ENCODE assay signal across 19 cellular contexts in the genomic region with DNA sequence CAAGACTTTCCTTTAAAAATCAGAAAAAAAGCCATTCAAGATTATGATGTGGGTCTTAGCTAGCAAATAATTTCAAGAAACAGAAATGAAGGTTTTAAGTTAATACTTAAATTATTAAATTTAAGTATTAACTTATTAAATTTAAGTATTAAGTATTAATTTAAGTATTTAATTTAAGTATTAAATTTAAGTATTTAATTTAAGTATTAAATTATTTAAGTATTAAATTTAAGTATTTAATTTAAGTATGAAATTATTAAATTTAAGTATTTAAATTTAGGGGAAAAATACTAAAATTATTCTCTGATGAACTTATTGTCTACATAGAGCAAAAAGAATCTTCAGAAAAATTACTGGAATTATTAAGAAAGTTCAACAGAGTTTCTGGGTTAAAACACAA.
DNase-seq lines count a peak whose midpoint lies in the region; ATAC-seq, FAIRE-seq and TF ChIP-seq lines count a peak whose summit lies in the region.
"Had no signal": no experiment of that assay in that cellular context is flagged by ENCODE, and none has a peak within 500 bp of the region (broad histone marks: within the 10 kb centered on the region; RNA-seq: fewer than 3 reads in every experiment).

No MANE protein-coding gene starts in this region.

- FAIRE-seq in RCC 7860 (lab: Jason Lieb, UNC) (peak; percentile 77), colon (lab: Jason Lieb, UNC) (peak; percentile 82), kidney (lab: Jason Lieb, UNC) (peak; percentile 99)
- FAIRE-seq: D721Med, GM12892, H54 had no signal

- H3K4me1 ChIP-seq in kidney (ENCODE audit: control insufficient read depth in 1 of 2, insufficient read depth in 1 of 2, low read depth in 1 of 2, low read length in 2 of 2): no peaks in the 10 kb centered on the region
- no peaks in the 10 kb centered on the region for H3K4me1 ChIP-seq in aorta (ENCODE audit: control insufficient read depth in 1 of 2, insufficient read depth in 2 of 2, low read length in 2 of 2)
- H3K4me1 ChIP-seq in uterus: no peaks in the 10 kb centered on the region
- H3K4me1 ChIP-seq: HAP-1 had no signal

- H3K4me1 Mint-ChIP-seq in HFFc6 (ENCODE audit: low read depth): no peaks in the 10 kb centered on the region

- H3K27me3 Mint-ChIP-seq in HFFc6 (ENCODE audit: insufficient read depth): no peaks in the 10 kb centered on the region
- H3K27me3 Mint-ChIP-seq: CD4-positive, alpha-beta T cell; CD8-positive, alpha-beta memory T cell had no signal

- no peak overlapping the region for H3K27ac ChIP-seq in kidney (ENCODE audit: low read depth in 2 of 2, low read length in 2 of 2)
- no peak overlapping the region for H3K27ac ChIP-seq in aorta (ENCODE audit: low read depth in 1 of 2, low read length in 2 of 2)
- no peak overlapping the region for H3K27ac ChIP-seq in uterus
- H3K27ac ChIP-seq: BLaER1 treated with 17β-estradiol and CSF1 and Interleukin-3, amounts not matched to agents 10 nM and 100 nM had no signal

- no peak overlapping the region for H3K4me3 ChIP-seq in kidney (ENCODE audit: low read length in 2 of 2)
- no peak overlapping the region for H3K4me3 ChIP-seq in aorta (ENCODE audit: low read length in 2 of 2)
- no peak overlapping the region for H3K4me3 ChIP-seq in uterus
- H3K4me3 ChIP-seq: BLaER1 treated with 17β-estradiol and CSF1 and Interleukin-3, amounts not matched to agents 10 nM and 100 nM; HAP-1 had no signal

- H3K27me3 ChIP-seq in aorta (ENCODE audit: control insufficient read depth in 1 of 2, insufficient read depth in 2 of 2, low read length in 1 of 2) (no peaks in the 10 kb centered on the region), uterus (no peaks in the 10 kb centered on the region)
- H3K27me3 ChIP-seq: BE2C; BLaER1 treated with 17β-estradiol and CSF1 and Interleukin-3, amounts not matched to agents 10 nM and 100 nM had no signal

- no peaks in the 10 kb centered on the region; the same call in 1 of the 2 replicates for H3K36me3 Mint-ChIP-seq in HFFc6 (ENCODE audit: low read depth)
- H3K36me3 Mint-ChIP-seq: CD14-positive monocyte had no signal

- peaks cover 62% of the 10 kb centered on the region for H3K9me3 Mint-ChIP-seq in HFFc6
- H3K9me3 Mint-ChIP-seq: CD4-positive, alpha-beta T cell had no signal

- no peak overlapping the region for H3K4me3 Mint-ChIP-seq in HFFc6
- H3K4me3 Mint-ChIP-seq: CD14-positive monocyte; CD4-positive, alpha-beta T cell; CD8-positive, alpha-beta memory T cell had no signal

- TF ChIP-seq POLR2A in uterus (IDR thresholded peaks at IDR 0.05): no peak

- no peak for TF ChIP-seq CTCF in kidney (IDR thresholded peaks at IDR 0.05; ENCODE audit: borderline replicate concordance, extremely low read depth, insufficient read depth)
- TF ChIP-seq CTCF in uterus (IDR thresholded peaks at IDR 0.05): no peak
- TF ChIP-seq CTCF in HFFc6 (IDR thresholded peaks at IDR 0.05): no peak

- no peaks in the 10 kb centered on the region for H3K36me3 ChIP-seq in kidney (ENCODE audit: control insufficient read depth in 1 of 2, insufficient read depth in 2 of 2, low read length in 2 of 2)
- no peaks in the 10 kb centered on the region for H3K36me3 ChIP-seq in aorta (ENCODE audit: control insufficient read depth in 1 of 2, insufficient read depth in 2 of 2, low read length in 1 of 2)
- no peaks in the 10 kb centered on the region for H3K36me3 ChIP-seq in uterus
- H3K36me3 ChIP-seq: BE2C; BLaER1 treated with 17β-estradiol and CSF1 and Interleukin-3, amounts not matched to agents 10 nM and 100 nM; HAP-1 had no signal

- DNase-seq in RCC 7860 (ENCODE audit: low spot score) (no peak), kidney (no peak), aorta (no peak), uterus (no peak), HFFc6 (no peak), AML-193 (lab: John Stamatoyannopoulos, UW) (no peak)
- DNase-seq: BE2C; CD4-positive, alpha-beta T cell; CD8-positive, alpha-beta memory T cell; DMS 273 treated with DMSO at 0.1 percent for 48 hours; DMS79 treated with DMSO at 0.1 percent for 48 hours; GOT3 had no signal

- H3K9me3 ChIP-seq in kidney (ENCODE audit: control insufficient read depth in 1 of 2, low read length in 2 of 2) (no peaks in the 10 kb centered on the region), aorta (ENCODE audit: control insufficient read depth, low read length) (no peaks in the 10 kb centered on the region), uterus (no peaks in the 10 kb centered on the region)
- H3K9me3 ChIP-seq: BE2C, HAP-1 had no signal

- no peak overlapping the region for H3K27ac Mint-ChIP-seq in HFFc6
- H3K27ac Mint-ChIP-seq: CD14-positive monocyte; CD4-positive, alpha-beta T cell; CD8-positive, alpha-beta memory T cell had no signal

- intact Hi-C loops in kidney (cut with DNase I) (no loop called here), aorta (cut with DNase I) (no loop called here), uterus (cut with DNase I; ENCODE audit: low total_unique reads) (no loop called here)

- no peak for ATAC-seq in aorta (ENCODE audit: low FRiP score)

- no peak overlapping the region for H3K9ac ChIP-seq in kidney (ENCODE audit: low read length in 2 of 2)
- H3K9ac ChIP-seq: BLaER1 treated with 17β-estradiol and CSF1 and Interleukin-3, amounts not matched to agents 10 nM and 100 nM had no signal
